Comparison of ENCODE assay signal across 1 cellular context in the genomic region with DNA sequence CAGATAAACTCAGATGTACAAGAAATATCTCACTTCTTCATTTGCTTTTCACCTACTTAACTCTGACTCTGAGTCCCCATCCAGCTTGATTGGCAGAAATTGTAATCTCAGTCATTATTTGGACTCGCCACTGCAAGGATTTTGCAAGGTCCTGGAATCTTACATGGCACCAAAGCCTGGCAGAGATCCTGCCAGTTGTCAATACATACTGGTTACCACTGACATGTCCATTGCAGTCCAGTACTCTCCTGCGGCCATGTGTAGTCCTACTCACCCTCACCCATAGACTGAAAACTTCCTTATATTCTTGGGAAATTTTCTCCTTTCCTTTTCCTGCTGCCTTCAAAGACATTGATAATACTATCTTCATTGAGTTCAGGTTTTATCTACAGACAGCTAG. TPM values are rescaled to one million over a fixed set of nuclear protein-coding genes. Genes with fewer than 3 reads are reported as not detected.
"Had no signal": no experiment of that assay in that cellular context is flagged by ENCODE, and none has a peak within 500 bp of the region (broad histone marks: within the 10 kb centered on the region; RNA-seq: fewer than 3 reads in every experiment).

No MANE protein-coding gene starts in this region.

RNA-seq across cellular contexts. Expression of gene FAM72B, which starts 29.3 kb away (rescaled TPM):
- total RNA-seq: gastrocnemius medialis had no signal
